ENCODE assay signal across 30 cellular contexts in genomic region chr12:107528731-107529365, GRCh38.
"Had no signal": no experiment of that assay in that cellular context is flagged by ENCODE, and none has a peak within 500 bp of the region (broad histone marks: within the 10 kb centered on the region; RNA-seq: fewer than 3 reads in every experiment).

No MANE protein-coding gene starts in this region.

- FAIRE-seq: endometrium, endothelial cell of umbilical vein, frontal cortex had no signal

- H3K4me1 ChIP-seq: body of pancreas, colonic mucosa had no signal

- H3K27me3 Mint-ChIP-seq: activated CD4-positive, alpha-beta memory T cell treated with anti-CD3 and anti-CD28 coated beads for 36 hours; activated CD4-positive, alpha-beta T cell treated with anti-CD3 and anti-CD28 coated beads for 36 hours; activated CD4-positive, alpha-beta T cell treated with anti-CD3 and anti-CD28 coated beads, Interleukin-2, amount 10 ng/mL, durations not matched to agents 24 days and 14 days; activated naive CD4-positive, alpha-beta T cell treated with anti-CD3 and anti-CD28 coated beads, Interleukin-2, amount 50 U/mL, for 24 hours; activated naive CD8-positive, alpha-beta T cell treated with anti-CD3 and anti-CD28 coated beads for 36 hours; activated naive CD8-positive, alpha-beta T cell treated with anti-CD3 and anti-CD28 coated beads, Interleukin-2, amount 50 U/mL, for 24 hours had no signal

- H3K27me3 ChIP-seq: adrenal gland, body of pancreas, cardiac muscle cell, colonic mucosa had no signal

- H3K4me3 ChIP-seq: adrenal gland, body of pancreas, cardiac muscle cell, colonic mucosa had no signal

- H3K27ac Mint-ChIP-seq: activated CD4-positive, alpha-beta memory T cell treated with anti-CD3 and anti-CD28 coated beads for 36 hours; activated CD4-positive, alpha-beta T cell treated with anti-CD3 and anti-CD28 coated beads for 36 hours; activated CD4-positive, alpha-beta T cell treated with anti-CD3 and anti-CD28 coated beads, Interleukin-2, amount 10 ng/mL, durations not matched to agents 24 days and 14 days; activated CD8-positive, alpha-beta T cell treated with anti-CD3 and anti-CD28 coated beads, Interleukin-2, amount 10 ng/mL, durations not matched to agents 7 days and 5 days; activated naive CD4-positive, alpha-beta T cell treated with anti-CD3 and anti-CD28 coated beads for 36 hours; activated naive CD4-positive, alpha-beta T cell treated with anti-CD3 and anti-CD28 coated beads, Interleukin-2, amount 50 U/mL, for 24 hours; activated naive CD8-positive, alpha-beta T cell treated with anti-CD3 and anti-CD28 coated beads for 36 hours; activated naive CD8-positive, alpha-beta T cell treated with anti-CD3 and anti-CD28 coated beads, Interleukin-2, amount 50 U/mL, for 24 hours; activated T-helper 1 cell treated with anti-CD3 and anti-CD28 coated beads, Interleukin-12 subunit alpha, Interleukin-12 subunit beta, Interleukin-2, Interleukin-4 antibody, amounts not matched to agents 30 ng/mL and 10 ng/mL and 1 ng/mL, durations not matched to agents 14 hours and 24 hours and 36 hours; activated T-helper 2 cell treated with anti-CD3 and anti-CD28 coated beads, Interferon-gamma antibody, Interleukin-2, Interleukin-4, amounts not matched to agents 10 μg/mL and 5 μg/mL and 100 μg/mL, durations not matched to agents 14 hours and 24 hours and 36 hours had no signal

- H3K4me3 Mint-ChIP-seq: activated CD4-positive, alpha-beta memory T cell treated with anti-CD3 and anti-CD28 coated beads for 36 hours; activated CD4-positive, alpha-beta T cell treated with anti-CD3 and anti-CD28 coated beads for 36 hours; activated CD4-positive, alpha-beta T cell treated with anti-CD3 and anti-CD28 coated beads, Interleukin-2, amount 10 ng/mL, durations not matched to agents 24 days and 14 days; activated CD8-positive, alpha-beta T cell treated with anti-CD3 and anti-CD28 coated beads, Interleukin-2, amount 10 ng/mL, durations not matched to agents 7 days and 5 days; activated naive CD4-positive, alpha-beta T cell treated with anti-CD3 and anti-CD28 coated beads for 36 hours; activated naive CD4-positive, alpha-beta T cell treated with anti-CD3 and anti-CD28 coated beads, Interleukin-2, amount 50 U/mL, for 24 hours; activated naive CD8-positive, alpha-beta T cell treated with anti-CD3 and anti-CD28 coated beads for 36 hours; activated naive CD8-positive, alpha-beta T cell treated with anti-CD3 and anti-CD28 coated beads, Interleukin-2, amount 50 U/mL, for 24 hours; activated T-helper 1 cell treated with anti-CD3 and anti-CD28 coated beads, Interleukin-12 subunit alpha, Interleukin-12 subunit beta, Interleukin-2, Interleukin-4 antibody, amounts not matched to agents 30 ng/mL and 10 ng/mL and 1 ng/mL, durations not matched to agents 14 hours and 24 hours and 36 hours had no signal

- DNase-seq: activated CD4-positive, alpha-beta memory T cell treated with anti-CD3 and anti-CD28 coated beads for 36 hours; activated CD4-positive, alpha-beta T cell treated with anti-CD3 and anti-CD28 coated beads for 36 hours; activated CD4-positive, alpha-beta T cell treated with anti-CD3 and anti-CD28 coated beads, Interleukin-2, amount 10 ng/mL, durations not matched to agents 24 days and 14 days; activated CD4-positive, CD25-positive, alpha-beta regulatory T cell; activated CD4-positive, CD25-positive, alpha-beta regulatory T cell treated with anti-CD3 and anti-CD28 coated beads, Interleukin-2, amount 50 U/mL, for 72 hours; activated CD8-positive, alpha-beta T cell treated with anti-CD3 and anti-CD28 coated beads, Interleukin-2, amount 10 ng/mL, durations not matched to agents 7 days and 5 days; activated effector memory CD4-positive, alpha-beta T cell treated with anti-CD3 and anti-CD28 coated beads, Interleukin-2, amount 50 U/mL, for 16 hours; activated naive CD4-positive, alpha-beta T cell treated with anti-CD3 and anti-CD28 coated beads for 36 hours; activated naive CD8-positive, alpha-beta T cell treated with anti-CD3 and anti-CD28 coated beads for 36 hours; activated naive CD8-positive, alpha-beta T cell treated with anti-CD3 and anti-CD28 coated beads, Interleukin-2, amount 50 U/mL, for 24 hours; activated T-cell treated with anti-CD3 and anti-CD28 coated beads, Interleukin-2, amount 50 U/mL, for 48 hours; adrenal gland; amygdala; aorta; body of pancreas; central memory CD4-positive, alpha-beta T cell; cerebellar nuclear complex; colonic mucosa; effector CD8-positive, alpha-beta T cell; foreskin fibroblast; head of caudate nucleus; T-helper 2 cell had no signal

- H3K9me3 ChIP-seq: adrenal gland, body of pancreas, colonic mucosa had no signal

- H3K36me3 ChIP-seq: adrenal gland, cardiac muscle cell, colonic mucosa had no signal

- ATAC-seq: activated CD4-positive, alpha-beta T cell treated with anti-CD3 and anti-CD28 coated beads for 36 hours; activated CD8-positive, alpha-beta T cell treated with anti-CD3 and anti-CD28 coated beads, Interleukin-2, amount 10 ng/mL, durations not matched to agents 7 days and 5 days; activated naive CD8-positive, alpha-beta T cell treated with anti-CD3 and anti-CD28 coated beads, Interleukin-2, amount 50 U/mL, for 24 hours; body of pancreas had no signal

- H3K9me3 Mint-ChIP-seq: activated CD4-positive, alpha-beta T cell treated with anti-CD3 and anti-CD28 coated beads, Interleukin-2, amount 10 ng/mL, durations not matched to agents 24 days and 14 days; activated naive CD4-positive, alpha-beta T cell treated with anti-CD3 and anti-CD28 coated beads, Interleukin-2, amount 50 U/mL, for 24 hours; activated naive CD8-positive, alpha-beta T cell treated with anti-CD3 and anti-CD28 coated beads, Interleukin-2, amount 50 U/mL, for 24 hours; activated T-helper 1 cell treated with anti-CD3 and anti-CD28 coated beads, Interleukin-12 subunit alpha, Interleukin-12 subunit beta, Interleukin-2, Interleukin-4 antibody, amounts not matched to agents 30 ng/mL and 10 ng/mL and 1 ng/mL, durations not matched to agents 14 hours and 24 hours and 36 hours; activated T-helper 2 cell treated with anti-CD3 and anti-CD28 coated beads, Interferon-gamma antibody, Interleukin-2, Interleukin-4, amounts not matched to agents 10 μg/mL and 5 μg/mL and 100 μg/mL, durations not matched to agents 14 hours and 24 hours and 36 hours had no signal

- H3K27ac ChIP-seq: adrenal gland, body of pancreas, cardiac muscle cell, colonic mucosa, epithelial cell of prostate had no signal
